ENCODE assay signal across 1 cellular context in genomic region chr2:241808701-241809382, GRCh38.
TF ChIP-seq lines count a peak whose summit lies in the region.

A gene with protein sequence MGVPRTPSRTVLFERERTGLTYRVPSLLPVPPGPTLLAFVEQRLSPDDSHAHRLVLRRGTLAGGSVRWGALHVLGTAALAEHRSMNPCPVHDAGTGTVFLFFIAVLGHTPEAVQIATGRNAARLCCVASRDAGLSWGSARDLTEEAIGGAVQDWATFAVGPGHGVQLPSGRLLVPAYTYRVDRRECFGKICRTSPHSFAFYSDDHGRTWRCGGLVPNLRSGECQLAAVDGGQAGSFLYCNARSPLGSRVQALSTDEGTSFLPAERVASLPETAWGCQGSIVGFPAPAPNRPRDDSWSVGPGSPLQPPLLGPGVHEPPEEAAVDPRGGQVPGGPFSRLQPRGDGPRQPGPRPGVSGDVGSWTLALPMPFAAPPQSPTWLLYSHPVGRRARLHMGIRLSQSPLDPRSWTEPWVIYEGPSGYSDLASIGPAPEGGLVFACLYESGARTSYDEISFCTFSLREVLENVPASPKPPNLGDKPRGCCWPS (plus strand): TSS chr2:241809193. CDS start chr2:241814485, 5,292 bp downstream.

TF ChIP-seq in HepG2, 621 proteins besides CTCF, POLR2A, EP300 and RAD21 (continued from another document and continues in another):
- TF ChIP-seq, protein P1, sequence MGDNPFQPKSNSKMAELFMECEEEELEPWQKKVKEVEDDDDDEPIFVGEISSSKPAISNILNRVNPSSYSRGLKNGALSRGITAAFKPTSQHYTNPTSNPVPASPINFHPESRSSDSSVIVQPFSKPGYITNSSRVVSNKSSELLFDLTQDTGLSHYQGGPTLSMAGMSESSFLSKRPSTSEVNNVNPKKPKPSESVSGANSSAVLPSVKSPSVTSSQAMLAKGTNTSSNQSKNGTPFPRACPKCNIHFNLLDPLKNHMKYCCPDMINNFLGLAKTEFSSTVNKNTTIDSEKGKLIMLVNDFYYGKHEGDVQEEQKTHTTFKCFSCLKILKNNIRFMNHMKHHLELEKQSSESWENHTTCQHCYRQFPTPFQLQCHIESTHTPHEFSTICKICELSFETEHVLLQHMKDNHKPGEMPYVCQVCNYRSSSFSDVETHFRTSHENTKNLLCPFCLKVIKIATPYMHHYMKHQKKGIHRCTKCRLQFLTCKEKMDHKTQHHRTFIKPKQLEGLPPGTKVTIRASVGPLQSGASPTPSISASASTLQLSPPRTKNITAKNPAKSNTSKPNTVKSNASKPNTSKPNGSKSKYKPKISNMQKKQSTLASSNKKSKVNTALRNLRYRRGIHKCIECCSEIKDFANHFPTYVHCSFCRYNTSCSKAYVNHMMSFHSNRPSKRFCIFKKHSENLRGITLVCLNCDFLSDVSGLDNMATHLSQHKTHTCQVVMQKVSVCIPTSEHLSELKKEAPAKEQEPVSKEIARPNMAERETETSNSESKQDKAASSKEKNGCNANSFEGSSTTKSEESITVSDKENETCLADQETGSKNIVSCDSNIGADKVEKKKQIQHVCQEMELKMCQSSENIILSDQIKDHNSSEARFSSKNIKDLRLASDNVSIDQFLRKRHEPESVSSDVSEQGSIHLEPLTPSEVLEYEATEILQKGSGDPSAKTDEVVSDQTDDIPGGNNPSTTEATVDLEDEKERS (CRISPR knock-in tag; IDR thresholded peaks at IDR 0.05): peak; percentile 92; the same call in 1 of the 2 replicates
- TF ChIP-seq KMT2A (CRISPR knock-in tag; IDR thresholded peaks at IDR 0.05) (peak; percentile 70), ZSCAN25 (CRISPR knock-in tag; IDR thresholded peaks at IDR 0.05) (peak; percentile 90), PPARG (CRISPR knock-in tag; conservative IDR thresholded peaks at IDR 0.05) (no peak), MED8 (CRISPR knock-in tag; IDR thresholded peaks at IDR 0.05; ENCODE audit: insufficient replicate concordance) (peak; percentile 89), ZBTB37 (CRISPR knock-in tag; IDR thresholded peaks at IDR 0.05) (no peak), ZNF784 (CRISPR knock-in tag; IDR thresholded peaks at IDR 0.05; ENCODE audit: borderline replicate concordance) (peak; percentile 80), FOSL1 (CRISPR knock-in tag; IDR thresholded peaks at IDR 0.05; ENCODE audit: borderline replicate concordance) (0 out of 2 replicates have a peak, but pooled peaks have one; percentile 29), ZNF260 (CRISPR knock-in tag; IDR thresholded peaks at IDR 0.05; ENCODE audit: borderline replicate concordance, low read depth) (no peak), ZNF446 (CRISPR knock-in tag; IDR thresholded peaks at IDR 0.05) (peak; percentile 80), ZNF550 (CRISPR knock-in tag; IDR thresholded peaks at IDR 0.05; ENCODE audit: borderline replicate concordance) (no peak), ZNF543 (CRISPR knock-in tag; IDR thresholded peaks at IDR 0.05) (peak; percentile 83; the same call in 1 of the 2 replicates), HOXA5 (CRISPR knock-in tag; IDR thresholded peaks at IDR 0.05) (peak; percentile 98), ETV6 (CRISPR knock-in tag; conservative IDR thresholded peaks at IDR 0.05) (peak; percentile 62; the same call in 1 of the 2 replicates), ZBTB21 (CRISPR knock-in tag; IDR thresholded peaks at IDR 0.05) (0 out of 2 replicates have a peak, but pooled peaks have one; percentile 16), BRCA1 (CRISPR knock-in tag; IDR thresholded peaks at IDR 0.05) (peak; percentile 95), SSRP1 (CRISPR knock-in tag; IDR thresholded peaks at IDR 0.05) (no peak; the same call in 1 of the 2 replicates), ZFY (CRISPR knock-in tag; IDR thresholded peaks at IDR 0.05) (peak; percentile 96), NR2F6 (IDR thresholded peaks at IDR 0.05) (peak; percentile 61; the same call in 1 of the 2 replicates), NR2F6 (CRISPR knock-in tag; IDR thresholded peaks at IDR 0.05) (peak; percentile 87), TEAD2 (CRISPR knock-in tag; IDR thresholded peaks at IDR 0.05) (peak; percentile 76; the same call in 1 of the 2 replicates), MEIS2 (CRISPR knock-in tag; IDR thresholded peaks at IDR 0.05) (peak; percentile 88), DPF2 (CRISPR knock-in tag; IDR thresholded peaks at IDR 0.05; ENCODE audit: borderline replicate concordance, low read depth) (no peak), KLF9 (CRISPR knock-in tag; IDR thresholded peaks at IDR 0.05; ENCODE audit: low read depth) (peak; percentile 80; the same call in 1 of the 2 replicates), RARG (CRISPR knock-in tag; IDR thresholded peaks at IDR 0.05; ENCODE audit: low read depth) (0 out of 2 replicates have a peak, but pooled peaks have one; percentile 10), ZNF761 (CRISPR knock-in tag; conservative IDR thresholded peaks at IDR 0.05) (peak; percentile 88), IKZF4 (CRISPR knock-in tag; IDR thresholded peaks at IDR 0.05; ENCODE audit: borderline replicate concordance, low read depth, not compliant biosample characterization) (peak; percentile 85), XBP1 (CRISPR knock-in tag; IDR thresholded peaks at IDR 0.05) (peak; percentile 90; the same call in 1 of the 2 replicates), NR3C1 (CRISPR knock-in tag; IDR thresholded peaks at IDR 0.05) (peak; percentile 69; the same call in 1 of the 2 replicates), KAT7 (CRISPR knock-in tag; IDR thresholded peaks at IDR 0.05; ENCODE audit: borderline replicate concordance) (no peak; the same call in 1 of the 2 replicates), TBP (CRISPR knock-in tag; IDR thresholded peaks at IDR 0.05) (0 out of 2 replicates have a peak, but pooled peaks have one; percentile 85), TAF15 (IDR thresholded peaks at IDR 0.05; ENCODE audit: low read depth, low read length, poor library complexity, severe bottlenecking) (no peak), EHMT2 (IDR thresholded peaks at IDR 0.05; ENCODE audit: borderline replicate concordance, low read depth, low read length) (no peak), JUND (CRISPR knock-in tag; IDR thresholded peaks at IDR 0.05) (0 out of 2 replicates have a peak, but pooled peaks have one; percentile 60), HNRNPK (IDR thresholded peaks at IDR 0.05; ENCODE audit: low read depth, low read length, poor library complexity, severe bottlenecking) (no peak), ZSCAN21 (CRISPR knock-in tag; IDR thresholded peaks at IDR 0.05; ENCODE audit: borderline replicate concordance) (peak; percentile 97), ZNF614 (CRISPR knock-in tag; IDR thresholded peaks at IDR 0.05; ENCODE audit: borderline replicate concordance) (peak; percentile 94; the same call in 1 of the 2 replicates), SKI (IDR thresholded peaks at IDR 0.05; ENCODE audit: partially characterized antibody) (peak; percentile 54), KDM5B (CRISPR knock-in tag; IDR thresholded peaks at IDR 0.05; ENCODE audit: borderline replicate concordance) (no peak; the same call in 1 of the 2 replicates), NCOR1 (IDR thresholded peaks at IDR 0.05; ENCODE audit: borderline replicate concordance, low read length) (peak; percentile 60; the same call in 1 of the 2 replicates), ZNF780A (CRISPR knock-in tag; IDR thresholded peaks at IDR 0.05) (peak; percentile 90; the same call in 1 of the 2 replicates), ZNF460 (CRISPR knock-in tag; IDR thresholded peaks at IDR 0.05; ENCODE audit: borderline replicate concordance) (peak; percentile 40; the same call in 1 of the 2 replicates), ZNF605 (CRISPR knock-in tag; IDR thresholded peaks at IDR 0.05) (peak; percentile 98), ZBTB1 (CRISPR knock-in tag; IDR thresholded peaks at IDR 0.05; ENCODE audit: borderline replicate concordance) (no peak), SMYD3 (CRISPR knock-in tag; IDR thresholded peaks at IDR 0.05) (peak; percentile 95), DDIT3 (CRISPR knock-in tag; IDR thresholded peaks at IDR 0.05) (no peak), ZNF367 (CRISPR knock-in tag; IDR thresholded peaks at IDR 0.05; ENCODE audit: borderline replicate concordance) (0 out of 2 replicates have a peak, but pooled peaks have one; percentile 77), BRF2 (CRISPR knock-in tag; IDR thresholded peaks at IDR 0.05) (peak; percentile 83; the same call in 1 of the 2 replicates), GPBP1L1 (CRISPR knock-in tag; IDR thresholded peaks at IDR 0.05) (no peak)
- TF ChIP-seq, protein P2, sequence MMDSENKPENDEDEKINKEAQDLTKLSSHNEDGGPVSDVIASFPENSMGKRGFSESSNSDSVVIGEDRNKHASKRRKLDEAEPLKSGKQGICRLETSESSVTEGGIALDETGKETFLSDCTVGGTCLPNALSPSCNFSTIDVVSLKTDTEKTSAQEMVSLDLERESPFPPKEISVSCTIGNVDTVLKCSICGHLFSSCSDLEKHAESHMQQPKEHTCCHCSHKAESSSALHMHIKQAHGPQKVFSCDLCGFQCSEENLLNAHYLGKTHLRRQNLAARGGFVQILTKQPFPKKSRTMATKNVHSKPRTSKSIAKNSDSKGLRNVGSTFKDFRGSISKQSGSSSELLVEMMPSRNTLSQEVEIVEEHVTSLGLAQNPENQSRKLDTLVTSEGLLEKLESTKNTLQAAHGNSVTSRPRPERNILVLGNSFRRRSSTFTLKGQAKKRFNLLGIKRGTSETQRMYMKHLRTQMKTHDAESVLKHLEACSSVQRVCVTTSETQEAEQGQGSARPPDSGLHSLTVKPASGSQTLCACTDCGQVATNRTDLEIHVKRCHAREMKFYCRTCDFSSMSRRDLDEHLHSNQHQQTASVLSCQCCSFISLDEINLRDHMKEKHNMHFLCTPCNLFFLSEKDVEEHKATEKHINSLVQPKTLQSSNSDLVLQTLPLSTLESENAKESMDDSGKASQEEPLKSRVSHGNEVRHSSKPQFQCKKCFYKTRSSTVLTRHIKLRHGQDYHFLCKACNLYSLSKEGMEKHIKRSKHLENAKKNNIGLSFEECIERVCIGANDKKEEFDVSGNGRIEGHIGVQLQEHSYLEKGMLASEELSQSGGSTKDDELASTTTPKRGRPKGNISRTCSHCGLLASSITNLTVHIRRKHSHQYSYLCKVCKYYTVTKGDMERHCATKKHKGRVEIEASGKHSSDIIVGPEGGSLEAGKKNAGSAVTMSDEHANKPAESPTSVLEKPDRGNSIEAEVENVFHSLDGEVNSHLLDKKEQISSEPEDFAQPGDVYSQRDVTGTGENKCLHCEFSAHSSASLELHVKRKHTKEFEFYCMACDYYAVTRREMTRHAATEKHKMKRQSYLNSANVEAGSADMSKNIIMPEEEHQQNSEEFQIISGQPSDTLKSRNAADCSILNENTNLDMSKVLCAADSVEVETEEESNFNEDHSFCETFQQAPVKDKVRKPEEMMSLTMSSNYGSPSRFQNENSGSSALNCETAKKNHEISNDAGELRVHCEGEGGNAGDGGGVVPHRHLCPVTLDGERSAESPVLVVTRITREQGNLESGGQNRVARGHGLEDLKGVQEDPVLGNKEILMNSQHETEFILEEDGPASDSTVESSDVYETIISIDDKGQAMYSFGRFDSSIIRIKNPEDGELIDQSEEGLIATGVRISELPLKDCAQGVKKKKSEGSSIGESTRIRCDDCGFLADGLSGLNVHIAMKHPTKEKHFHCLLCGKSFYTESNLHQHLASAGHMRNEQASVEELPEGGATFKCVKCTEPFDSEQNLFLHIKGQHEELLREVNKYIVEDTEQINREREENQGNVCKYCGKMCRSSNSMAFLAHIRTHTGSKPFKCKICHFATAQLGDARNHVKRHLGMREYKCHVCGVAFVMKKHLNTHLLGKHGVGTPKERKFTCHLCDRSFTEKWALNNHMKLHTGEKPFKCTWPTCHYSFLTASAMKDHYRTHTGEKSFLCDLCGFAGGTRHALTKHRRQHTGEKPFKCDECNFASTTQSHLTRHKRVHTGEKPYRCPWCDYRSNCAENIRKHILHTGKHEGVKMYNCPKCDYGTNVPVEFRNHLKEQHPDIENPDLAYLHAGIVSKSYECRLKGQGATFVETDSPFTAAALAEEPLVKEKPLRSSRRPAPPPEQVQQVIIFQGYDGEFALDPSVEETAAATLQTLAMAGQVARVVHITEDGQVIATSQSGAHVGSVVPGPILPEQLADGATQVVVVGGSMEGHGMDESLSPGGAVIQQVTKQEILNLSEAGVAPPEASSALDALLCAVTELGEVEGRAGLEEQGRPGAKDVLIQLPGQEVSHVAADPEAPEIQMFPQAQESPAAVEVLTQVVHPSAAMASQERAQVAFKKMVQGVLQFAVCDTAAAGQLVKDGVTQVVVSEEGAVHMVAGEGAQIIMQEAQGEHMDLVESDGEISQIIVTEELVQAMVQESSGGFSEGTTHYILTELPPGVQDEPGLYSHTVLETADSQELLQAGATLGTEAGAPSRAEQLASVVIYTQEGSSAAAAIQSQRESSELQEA (CRISPR knock-in tag; IDR thresholded peaks at IDR 0.05; ENCODE audit: not compliant biosample characterization): peak; percentile 91
